In the genomic region with DNA sequence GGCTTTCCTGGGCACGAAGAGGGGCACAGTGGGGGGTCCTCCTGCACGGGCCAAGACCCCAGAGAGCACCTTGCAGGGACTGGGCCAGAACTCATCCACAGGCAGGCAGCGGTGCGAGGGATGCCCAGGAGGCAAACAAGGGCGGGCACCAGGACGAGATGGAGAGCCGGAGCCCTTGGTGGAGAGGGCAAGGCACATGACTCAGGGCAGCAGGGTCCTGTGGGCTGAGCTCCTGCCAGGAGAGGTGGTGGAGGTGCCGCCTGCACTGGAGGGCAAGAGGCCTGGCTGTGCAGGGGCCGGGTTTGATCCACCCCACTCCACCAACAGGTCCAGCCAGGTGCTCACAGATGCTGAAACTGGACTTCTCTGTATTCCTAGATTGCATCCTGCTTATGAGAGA, we compare ENCODE assay signal across 9 cellular contexts.
"Had no signal": no experiment of that assay in that cellular context is flagged by ENCODE, and none has a peak within 500 bp of the region (broad histone marks: within the 10 kb centered on the region; RNA-seq: fewer than 3 reads in every experiment).

No MANE protein-coding gene starts in this region.

- H3K27me3 Mint-ChIP-seq: IgD-negative memory B cell had no signal

- H3K4me3 ChIP-seq: GM23248, HAP-1 had no signal

- H3K4me1 Mint-ChIP-seq: IgD-negative memory B cell had no signal

- H3K9me3 ChIP-seq: HAP-1 had no signal

- H3K36me3 Mint-ChIP-seq: IgD-negative memory B cell had no signal

- DNase-seq: GM23248, GOT3, H7, HFFc6 had no signal

- H3K27ac ChIP-seq: GM23248, HL-60 had no signal

- H3K36me3 ChIP-seq: HAP-1 had no signal

- H3K27ac Mint-ChIP-seq: HFFc6, IgD-negative memory B cell had no signal

- H3K4me3 Mint-ChIP-seq: HFFc6, IgD-negative memory B cell had no signal

- H3K4me1 ChIP-seq: HAP-1 had no signal

- ATAC-seq: HCT116, HepG2 had no signal
